29 cellular contexts compared by ENCODE assay signal in the genomic region with DNA sequence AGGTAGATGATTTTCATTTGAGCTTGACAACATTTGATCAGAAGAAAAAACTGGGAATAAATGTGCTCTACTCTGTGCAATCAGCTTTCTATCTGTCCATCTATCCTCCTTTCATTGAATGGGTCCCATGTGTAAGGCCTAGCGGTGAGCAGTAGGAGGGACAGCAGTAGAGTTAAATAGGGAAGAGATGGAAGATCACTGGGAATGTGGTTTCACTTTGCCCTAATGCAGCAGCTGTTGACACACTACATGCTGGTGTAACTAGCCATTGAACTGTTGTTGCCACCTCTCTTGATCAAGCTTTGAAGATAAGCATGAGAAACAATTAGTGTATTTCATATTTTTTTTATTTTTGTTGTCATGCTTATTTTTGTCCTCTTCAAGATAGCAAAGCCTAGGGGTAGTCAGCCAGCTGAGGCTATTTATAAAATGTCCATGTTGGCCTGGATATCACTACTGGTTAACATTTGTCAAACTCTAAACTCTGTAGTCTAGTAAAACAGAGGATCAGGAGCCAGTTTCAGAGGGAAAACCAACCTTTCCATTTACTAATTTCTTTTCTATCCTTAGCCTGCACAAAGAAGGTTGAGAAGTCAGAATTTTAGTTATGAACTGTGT. TPM values are rescaled to one million over a fixed set of nuclear protein-coding genes. Genes with fewer than 3 reads are reported as not detected.
"Had no signal": no experiment of that assay in that cellular context is flagged by ENCODE, and none has a peak within 500 bp of the region (broad histone marks: within the 10 kb centered on the region; RNA-seq: fewer than 3 reads in every experiment).

No MANE protein-coding gene starts in this region.

- H3K36me3 Mint-ChIP-seq: activated CD8-positive, alpha-beta memory T cell treated with anti-CD3 and anti-CD28 coated beads, Interleukin-2, amount 10 ng/mL, durations not matched to agents 7 days and 5 days; activated naive CD8-positive, alpha-beta T cell treated with anti-CD3 and anti-CD28 coated beads for 36 hours had no signal

- H3K36me3 ChIP-seq: ascending aorta, cardiac muscle cell, SJCRH30, WERI-Rb-1 had no signal

- H3K27ac Mint-ChIP-seq: activated CD4-positive, alpha-beta memory T cell treated with anti-CD3 and anti-CD28 coated beads, Interleukin-2, amount 10 ng/mL, durations not matched to agents 7 days and 5 days; activated CD8-positive, alpha-beta memory T cell treated with anti-CD3 and anti-CD28 coated beads, Interleukin-2, amount 10 ng/mL, durations not matched to agents 7 days and 5 days; activated naive CD8-positive, alpha-beta T cell treated with anti-CD3 and anti-CD28 coated beads for 36 hours had no signal

- ATAC-seq: activated CD8-positive, alpha-beta memory T cell treated with anti-CD3 and anti-CD28 coated beads, Interleukin-2, amount 10 ng/mL, durations not matched to agents 7 days and 5 days had no signal

- H3K27ac ChIP-seq: ascending aorta, cardiac muscle cell, PC-9, RWPE1, SJCRH30, SK-N-MC, WERI-Rb-1 had no signal

- H3K27me3 ChIP-seq: ascending aorta, SJCRH30 had no signal

- H3K4me3 ChIP-seq: ascending aorta, cardiac muscle cell, PC-9, SJCRH30, SK-N-MC had no signal

- H3K4me1 ChIP-seq: ascending aorta, SJCRH30 had no signal

- H3K9me3 Mint-ChIP-seq: activated CD4-positive, alpha-beta memory T cell treated with anti-CD3 and anti-CD28 coated beads, Interleukin-2, amount 10 ng/mL, durations not matched to agents 7 days and 5 days had no signal

- H3K4me3 Mint-ChIP-seq: activated CD4-positive, alpha-beta memory T cell treated with anti-CD3 and anti-CD28 coated beads, Interleukin-2, amount 10 ng/mL, durations not matched to agents 7 days and 5 days; activated CD8-positive, alpha-beta memory T cell treated with anti-CD3 and anti-CD28 coated beads, Interleukin-2, amount 10 ng/mL, durations not matched to agents 7 days and 5 days; activated naive CD8-positive, alpha-beta T cell treated with anti-CD3 and anti-CD28 coated beads for 36 hours had no signal

- DNase-seq: activated CD4-positive, alpha-beta memory T cell treated with anti-CD3 and anti-CD28 coated beads, Interleukin-2, amount 10 ng/mL, durations not matched to agents 7 days and 5 days; activated CD4-positive, alpha-beta T cell treated with anti-CD3 and anti-CD28 coated beads for 1 hour; activated CD4-positive, alpha-beta T cell treated with anti-CD3 and anti-CD28 coated beads for 48 hours; activated CD4-positive, CD25-positive, alpha-beta regulatory T cell; activated CD8-positive, alpha-beta memory T cell treated with anti-CD3 and anti-CD28 coated beads for 24 hours; activated CD8-positive, alpha-beta memory T cell treated with anti-CD3 and anti-CD28 coated beads, Interleukin-2, amount 10 ng/mL, durations not matched to agents 7 days and 5 days; activated CD8-positive, alpha-beta memory T cell treated with anti-CD3 and anti-CD28 coated beads, Interleukin-2, amount 50 U/mL, for 48 hours; activated effector memory CD4-positive, alpha-beta T cell treated with Interleukin-2 at 50 U/mL for 16 hours; activated naive CD4-positive, alpha-beta T cell; activated naive CD4-positive, alpha-beta T cell treated with anti-CD3 and anti-CD28 coated beads, Interleukin-2, amount 50 U/mL, for 16 hours; activated naive CD8-positive, alpha-beta T cell treated with anti-CD3 and anti-CD28 coated beads for 36 hours; activated T-cell treated with anti-CD3 and anti-CD28 coated beads, Interleukin-2, amount 50 U/mL, for 48 hours; amygdala; NCI-H146; NCI-H187; NCI-H2029 treated with DMSO at 0.1 percent for 48 hours; NCI-H2107; NCI-H524; PC-9; SHP77; SJCRH30; T1000; WERI-Rb-1 had no signal

- H3K4me1 Mint-ChIP-seq: activated naive CD8-positive, alpha-beta T cell treated with anti-CD3 and anti-CD28 coated beads for 36 hours had no signal

- H3K9me3 ChIP-seq: SJCRH30 had no signal

RNA-seq across cellular contexts. Expression of a gene that starts 41.9 kb away (rescaled TPM):
- total RNA-seq: activated CD4-positive, alpha-beta memory T cell treated with anti-CD3 and anti-CD28 coated beads, Interleukin-2, amount 10 ng/mL, durations not matched to agents 7 days and 5 days; activated CD8-positive, alpha-beta memory T cell treated with anti-CD3 and anti-CD28 coated beads, Interleukin-2, amount 10 ng/mL, durations not matched to agents 7 days and 5 days; ascending aorta; M059J; OCI-LY7; PC-9 had no signal
- polyA plus RNA-seq: cardiac muscle cell had no signal
